Comparison of ENCODE assay signal across 1 cellular context in the genomic region with DNA sequence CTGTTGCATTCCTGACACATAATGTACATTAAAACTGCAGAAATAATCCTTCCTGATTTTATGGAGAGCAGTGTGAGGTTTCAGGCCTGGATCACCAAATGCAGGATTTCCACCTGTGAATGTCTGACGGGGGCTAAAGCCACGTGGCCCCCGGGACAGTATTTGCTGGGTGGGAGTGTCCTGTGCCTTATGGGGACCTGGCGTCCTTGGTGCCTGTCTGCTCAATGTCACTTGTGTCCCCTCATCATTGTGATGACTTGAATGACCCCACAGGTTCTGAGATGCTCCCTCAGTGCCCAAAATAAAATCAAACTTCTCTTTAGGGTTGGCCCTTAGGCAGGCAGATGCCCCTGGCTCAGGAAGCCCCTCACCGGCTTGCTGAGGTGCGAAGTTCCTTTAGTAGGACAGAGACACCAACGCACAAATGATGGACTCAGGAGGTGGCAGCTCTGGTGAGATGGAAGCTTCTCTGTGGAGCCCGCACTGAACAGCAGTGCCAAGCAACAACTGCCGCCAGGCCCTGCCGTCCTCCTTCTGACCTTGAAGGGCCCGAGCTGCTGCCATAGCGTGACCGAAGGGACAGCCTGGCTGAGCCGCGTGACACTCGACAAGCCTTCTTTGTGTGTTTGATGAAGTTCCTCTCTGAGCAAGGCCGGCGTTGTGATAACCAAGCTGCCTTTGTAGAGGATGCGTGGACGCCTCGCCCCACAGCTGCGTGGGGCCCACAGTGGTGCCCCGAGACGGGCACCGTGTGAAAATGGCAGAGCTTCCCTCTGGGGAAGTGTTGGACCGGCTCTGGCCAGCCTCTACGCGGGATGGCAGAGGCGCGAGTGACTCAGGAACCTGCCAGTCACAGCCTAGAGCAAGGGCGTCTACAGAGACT.
TF ChIP-seq lines count a peak whose summit lies in the region.

No MANE protein-coding gene starts in this region.

TF ChIP-seq in H1, 55 proteins besides CTCF, POLR2A, EP300 and RAD21:
- TF ChIP-seq, protein P1, sequence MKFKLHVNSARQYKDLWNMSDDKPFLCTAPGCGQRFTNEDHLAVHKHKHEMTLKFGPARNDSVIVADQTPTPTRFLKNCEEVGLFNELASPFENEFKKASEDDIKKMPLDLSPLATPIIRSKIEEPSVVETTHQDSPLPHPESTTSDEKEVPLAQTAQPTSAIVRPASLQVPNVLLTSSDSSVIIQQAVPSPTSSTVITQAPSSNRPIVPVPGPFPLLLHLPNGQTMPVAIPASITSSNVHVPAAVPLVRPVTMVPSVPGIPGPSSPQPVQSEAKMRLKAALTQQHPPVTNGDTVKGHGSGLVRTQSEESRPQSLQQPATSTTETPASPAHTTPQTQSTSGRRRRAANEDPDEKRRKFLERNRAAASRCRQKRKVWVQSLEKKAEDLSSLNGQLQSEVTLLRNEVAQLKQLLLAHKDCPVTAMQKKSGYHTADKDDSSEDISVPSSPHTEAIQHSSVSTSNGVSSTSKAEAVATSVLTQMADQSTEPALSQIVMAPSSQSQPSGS (IDR thresholded peaks at IDR 0.05; ENCODE audit: low read length) = no peak
- TF ChIP-seq TAF1 (IDR thresholded peaks at IDR 0.05; ENCODE audit: low read depth, low read length) (no peak), NRF1 (IDR thresholded peaks at IDR 0.05; ENCODE audit: low read depth, low read length) (no peak), POU5F1 (IDR thresholded peaks at IDR 0.05; ENCODE audit: low read depth, low read length) (no peak), TAF7 (optimal IDR thresholded peaks at IDR 0.05; ENCODE audit: borderline replicate concordance, low read depth, low read length) (no peak), BCL11A (IDR thresholded peaks at IDR 0.05; ENCODE audit: low read depth in 2 of 2, low read length in 2 of 2) (no peak), KDM1A (IDR thresholded peaks at IDR 0.05; ENCODE audit: borderline replicate concordance, low read length) (no peak), EZH2 (IDR thresholded peaks at IDR 0.05; ENCODE audit: low read depth, low read length, severe bottlenecking) (no peak), NANOG (IDR thresholded peaks at IDR 0.05; ENCODE audit: insufficient read depth, low read depth, low read length, poor library complexity, severe bottlenecking) (no peak), TCF12 (IDR thresholded peaks at IDR 0.05; ENCODE audit: low read depth, low read length) (no peak), SIRT6 (IDR thresholded peaks at IDR 0.05; ENCODE audit: low read length) (no peak), FOSL1 (IDR thresholded peaks at IDR 0.05; ENCODE audit: insufficient read depth, low read depth, low read length) (no peak), TBP (IDR thresholded peaks at IDR 0.05; ENCODE audit: low read depth, low read length) (no peak), SIX5 (IDR thresholded peaks at IDR 0.05; ENCODE audit: low read depth, low read length) (no peak), EGR1 (IDR thresholded peaks at IDR 0.05; ENCODE audit: borderline replicate concordance, low read depth, low read length) (no peak)
TF ChIP-seq in H1: peak in this region for 0.
